In the genomic region with DNA sequence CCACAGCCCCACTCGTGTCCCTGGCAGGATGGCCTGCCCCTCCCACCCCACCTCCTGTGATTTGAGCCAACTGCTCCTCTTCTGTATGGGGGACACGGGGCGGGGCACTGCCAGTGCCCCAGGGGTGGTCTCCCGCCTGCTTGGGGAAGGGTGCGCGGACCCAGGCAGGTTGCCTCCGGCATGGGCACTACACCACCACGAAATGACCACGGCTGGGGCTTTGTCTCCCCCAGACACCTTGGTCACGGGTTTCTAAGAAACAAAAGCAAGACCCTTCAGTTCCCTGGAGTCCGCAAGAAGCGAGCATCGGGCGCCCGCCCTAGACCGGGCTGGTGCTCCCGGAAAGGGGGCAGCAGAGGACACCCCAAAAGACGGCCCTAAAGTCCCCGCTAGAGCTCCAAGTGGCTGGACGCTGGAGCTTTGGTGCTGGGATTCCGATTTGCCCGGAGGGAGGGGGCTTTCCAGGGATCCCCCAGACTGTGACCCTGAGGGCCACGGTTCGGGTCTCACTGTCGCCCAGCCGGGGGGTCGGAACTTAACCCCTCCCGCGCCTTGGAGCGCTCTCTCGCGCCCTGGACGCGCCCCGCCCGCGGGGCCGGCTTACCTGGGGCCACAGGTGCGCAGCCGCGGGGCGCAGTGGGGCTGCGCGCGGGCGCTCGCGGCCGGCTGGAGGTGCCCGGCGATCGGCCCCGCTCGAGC, we compare ENCODE assay signal across 10 cellular contexts.
DNase-seq lines count a peak whose midpoint lies in the region; ATAC-seq, FAIRE-seq and TF ChIP-seq lines count a peak whose summit lies in the region.
"Had no signal": no experiment of that assay in that cellular context is flagged by ENCODE, and none has a peak within 500 bp of the region (broad histone marks: within the 10 kb centered on the region; RNA-seq: fewer than 3 reads in every experiment).

No MANE protein-coding gene starts in this region.

- intact Hi-C loops in ascending aorta (cut with DNase I): no loop called here
- intact Hi-C loops in sciatic nerve (cut with DNase I): no loop called here

- H3K4me3 ChIP-seq in ascending aorta: peak overlapping the region; percentile 66 to 67
- peak overlapping the region; percentile 87; the same call in 1 of the 2 replicates for H3K4me3 ChIP-seq in iPS DF 6.9 (ENCODE audit: low read length)

- peaks cover 25% of the 10 kb centered on the region for H3K4me1 ChIP-seq in ES-I3 (ENCODE audit: insufficient read depth, low read length)
- H3K4me1 ChIP-seq in ascending aorta: peaks cover 7 to 8% of the 10 kb centered on the region in 2 donors
- H3K4me1 ChIP-seq in iPS DF 6.9 (ENCODE audit: control insufficient read depth, insufficient read depth, low read length): peaks cover 2% of the 10 kb centered on the region; the same call in 1 of the 2 replicates

- H3K27me3 ChIP-seq in ascending aorta (peaks cover 5% of the 10 kb centered on the region), iPS DF 6.9 (ENCODE audit: control insufficient read depth, insufficient read depth, low read length) (no peaks in the 10 kb centered on the region)

- FAIRE-seq in urothelium cell line (lab: Jason Lieb, UNC): no peak

- DNase-seq in ascending aorta (ENCODE audit: low spot score in 2 of 2): no peak
- DNase-seq in iPS DF 6.9 (ENCODE audit: low read depth, low spot score): no peak
- DNase-seq in sciatic nerve (ENCODE audit: low spot score): no peak
- DNase-seq in urothelium cell line (ENCODE audit: low spot score): no peak
- no peak for DNase-seq in stimulated activated CD8-positive, alpha-beta memory T cell treated with anti-CD3 and anti-CD28 coated beads, Interleukin-4, amount 100 ng/mL, for 48 hours
- no peak for DNase-seq in HuH-7.5 (ENCODE audit: low spot score)
- DNase-seq: activated naive CD8-positive, alpha-beta T cell treated with anti-CD3 and anti-CD28 coated beads, Interleukin-2, amount 50 U/mL, for 24 hours had no signal

- H3K9ac ChIP-seq in ES-I3 (ENCODE audit: low read depth, low read length): peak overlapping the region; percentile 73

- TF ChIP-seq CTCF in ascending aorta (IDR thresholded peaks at IDR 0.05): no peak

- no CpG with 5 or more reads among the region's 54 CpGs for WGBS in iPS DF 6.9 (ENCODE audit: insufficient coverage, insufficient read length)

- peak; percentile 16 for ATAC-seq in sciatic nerve
- ATAC-seq in GM19395 (IDR thresholded peaks at IDR 0.05; ENCODE audit: unreplicated experiment): no peak
- ATAC-seq: activated naive CD8-positive, alpha-beta T cell treated with anti-CD3 and anti-CD28 coated beads, Interleukin-2, amount 50 U/mL, for 24 hours; stimulated activated memory B cell treated with anti-CD40 and anti-IgM and Interleukin-4, amounts not matched to agents 10 μg/mL and 1 μg/mL and 100 μg/mL, for 72 hours had no signal

- H3K9me3 ChIP-seq in ES-I3 (ENCODE audit: control insufficient read depth, insufficient read depth, low read length) (no peaks in the 10 kb centered on the region), ascending aorta (no peaks in the 10 kb centered on the region), iPS DF 6.9 (ENCODE audit: control insufficient read depth, insufficient read depth, low read length) (no peaks in the 10 kb centered on the region)

- H3K36me3 ChIP-seq in ES-I3 (ENCODE audit: insufficient read depth, low read length) (no peaks in the 10 kb centered on the region), ascending aorta (no peaks in the 10 kb centered on the region), iPS DF 6.9 (ENCODE audit: control insufficient read depth, insufficient read depth, low read length) (no peaks in the 10 kb centered on the region)

- H3K27ac ChIP-seq in ascending aorta: no peak overlapping the region
- H3K27ac ChIP-seq in iPS DF 6.9 (ENCODE audit: low read length): no peak overlapping the region
